Comparison of ENCODE assay signal across 8 cellular contexts in genomic region chr1:205812271-205812877, GRCh38. TPM values are rescaled to one million over a fixed set of nuclear protein-coding genes. Genes with fewer than 3 reads are reported as not detected.
DNase-seq lines count a peak whose midpoint lies in the region; TF ChIP-seq lines count a peak whose summit lies in the region.

No MANE protein-coding gene starts in this region.

- peak overlapping the region in 1 of 2 experiments; percentile 62 for H3K4ac ChIP-seq in mesenchymal stem cell (ENCODE audit: low read depth in 1 of 2, low read length in 2 of 2)

- TF ChIP-seq EP300 in SK-N-SH (IDR thresholded peaks at IDR 0.05; ENCODE audit: borderline replicate concordance in 1 of 2, low read depth in 1 of 2, low read length in 1 of 2): no peak

- POLR2A ChIA-PET in CD8-positive, alpha-beta memory T cell (lab: Charles Lee): interaction anchor here (0.7 to 2.4 kb wide), 3 partner anchors 9 to 75 kb away, joined by 3 to 8 read pairs (median 5); partner anchors contain the start of gene PM20D1
- POLR2A ChIA-PET in SK-N-SH (lab: Yijun Ruan, JAX): interaction anchor here (1.4 kb wide), 1 partner anchor 38 kb away, joined by 4 read pairs; the partner anchor contains the start of gene PM20D1

- H3K9me3 Mint-ChIP-seq in CD8-positive, alpha-beta memory T cell: no peaks in the 10 kb centered on the region

- no peak overlapping the region for H4K8ac ChIP-seq in mesenchymal stem cell (ENCODE audit: low read length)

- no peaks in the 10 kb centered on the region for H3K9me3 ChIP-seq in CD8-positive, alpha-beta memory T cell (ENCODE audit: low read length)
- H3K9me3 ChIP-seq in HAP-1: no peaks in the 10 kb centered on the region
- no peaks in the 10 kb centered on the region for H3K9me3 ChIP-seq in SK-N-SH
- H3K9me3 ChIP-seq in effector memory CD4-positive, alpha-beta T cell (ENCODE audit: control insufficient read depth, low read length): no peaks in the 10 kb centered on the region
- H3K9me3 ChIP-seq in mesenchymal stem cell (ENCODE audit: control insufficient read depth, low read length): no peaks in the 10 kb centered on the region

- H3K23ac ChIP-seq in mesenchymal stem cell (ENCODE audit: low read length in 2 of 2): peak overlapping the region in 1 of 2 experiments; percentile 56

- H3K27me3 Mint-ChIP-seq in CD8-positive, alpha-beta memory T cell: no peaks in the 10 kb centered on the region

- 8% methylated on average over 8 of the region's 16 CpGs for WGBS in SK-N-SH (ENCODE audit: low lambda C conversion rate)
- WGBS in mesenchymal stem cell: under 1% methylated on average over 12 of the region's 16 CpGs

- no peak overlapping the region for H3K14ac ChIP-seq in mesenchymal stem cell (ENCODE audit: low read length in 2 of 2)

- DNase-seq in CD8-positive, alpha-beta memory T cell: peak in 2 of 5 donors; percentile 7 to 21
- DNase-seq in HAP-1 (ENCODE audit: low spot score in 2 of 2): peak; percentile 48 to 66
- DNase-seq in SK-N-SH: peak; percentile 82
- no peak for DNase-seq in effector memory CD4-positive, alpha-beta T cell
- peak; percentile 55 for DNase-seq in mesenchymal stem cell
- no peak for DNase-seq in NOMO-1 treated with dmso at 0.1 percent for 144 hours (lab: John Stamatoyannopoulos, UW; ENCODE audit: unreplicated experiment)
- no peak for DNase-seq in NCI-H774 (lab: John Stamatoyannopoulos, UW)

- peak overlapping the region; percentile 89 for H3K4me3 ChIP-seq in CD8-positive, alpha-beta memory T cell (ENCODE audit: low read length)
- peak overlapping the region; percentile 94 for H3K4me3 ChIP-seq in HAP-1
- peak overlapping the region; percentile 77 to 94 for H3K4me3 ChIP-seq in SK-N-SH (ENCODE audit: low read depth in 2 of 2, low read length in 1 of 2)
- H3K4me3 ChIP-seq in effector memory CD4-positive, alpha-beta T cell (ENCODE audit: insufficient read depth, low read depth, low read length, poor library complexity, severe bottlenecking): peak overlapping the region; percentile 82
- peak overlapping the region; percentile 81 to 91 for H3K4me3 ChIP-seq in mesenchymal stem cell (ENCODE audit: insufficient read depth in 1 of 2, low read depth in 1 of 2, low read length in 2 of 2)

- peak overlapping the region; percentile 88; the same call in 1 of the 2 replicates for H2AFZ ChIP-seq in SK-N-SH (ENCODE audit: low read depth)
- peak overlapping the region; percentile 94 for H2AFZ ChIP-seq in mesenchymal stem cell (ENCODE audit: low read depth, low read length)

- H3K36me3 ChIP-seq in CD8-positive, alpha-beta memory T cell (ENCODE audit: insufficient read depth, low read length): no peaks in the 10 kb centered on the region
- H3K36me3 ChIP-seq in HAP-1 (replicated peaks) (peaks cover 17% of the 10 kb centered on the region), SK-N-SH (replicated peaks in 1 of 2; ENCODE audit: control insufficient read depth in 1 of 2, insufficient read depth in 2 of 2, low read length in 1 of 2) (peaks cover 0 to 20% of the 10 kb centered on the region in 2 experiments), mesenchymal stem cell (ENCODE audit: control insufficient read depth in 1 of 2, insufficient read depth in 2 of 2, low read depth in 1 of 2, low read length in 2 of 2) (peaks cover 14 to 17% of the 10 kb centered on the region in 2 experiments)
- H3K36me3 ChIP-seq in effector memory CD4-positive, alpha-beta T cell (ENCODE audit: control insufficient read depth, insufficient read depth, low read length): peaks cover 8% of the 10 kb centered on the region

- no peak overlapping the region for H2AK5ac ChIP-seq in mesenchymal stem cell (ENCODE audit: low read length, severe bottlenecking)

- peak overlapping the region; percentile 50 for H2BK120ac ChIP-seq in mesenchymal stem cell (ENCODE audit: low read depth, low read length)

- peak overlapping the region; percentile 33 for H2BK5ac ChIP-seq in mesenchymal stem cell (ENCODE audit: low read depth, low read length, poor library complexity, severe bottlenecking)

- no peak for TF ChIP-seq RAD21 in SK-N-SH (IDR thresholded peaks at IDR 0.05; ENCODE audit: low read length)

- no peak overlapping the region for H2BK12ac ChIP-seq in mesenchymal stem cell (ENCODE audit: low read length in 2 of 2)

- H2BK15ac ChIP-seq in mesenchymal stem cell (ENCODE audit: low read depth, poor library complexity, severe bottlenecking): no peak overlapping the region

- in situ Hi-C loops in HAP-1 (cut with MboI; ENCODE audit: low sequenced_read_pairs): no loop called here

- H3K27ac Mint-ChIP-seq in CD8-positive, alpha-beta memory T cell: peak overlapping the region; percentile 81 to 96 (median 89)

- H3K9ac ChIP-seq in SK-N-SH: peak overlapping the region; percentile 74
- peak overlapping the region; percentile 86 for H3K9ac ChIP-seq in mesenchymal stem cell (ENCODE audit: low read length)

- H3K79me2 ChIP-seq in SK-N-SH (ENCODE audit: insufficient read depth): peaks cover 19% of the 10 kb centered on the region; the same call in 1 of the 2 replicates

- peak overlapping the region; percentile 52 for H4K91ac ChIP-seq in mesenchymal stem cell (ENCODE audit: low read length)

- no peaks in the 10 kb centered on the region for H3K9me2 ChIP-seq in SK-N-SH

- H3K27ac ChIP-seq in CD8-positive, alpha-beta memory T cell (ENCODE audit: low read depth, low read length): peak overlapping the region; percentile 65
- H3K27ac ChIP-seq in SK-N-SH (ENCODE audit: low read depth in 2 of 2, low read length in 1 of 2) (peak overlapping the region; percentile 44 to 84; a peak in 3 of 4 replicates), mesenchymal stem cell (ENCODE audit: low read length, poor library complexity, severe bottlenecking) (no peak overlapping the region), temporal lobe (ENCODE audit: low read depth, low read length) (peak overlapping the region; percentile 84)
- H3K27ac ChIP-seq in effector memory CD4-positive, alpha-beta T cell (ENCODE audit: insufficient read depth, low read length, poor library complexity, severe bottlenecking): peak overlapping the region; percentile 67

- no peaks in the 10 kb centered on the region for H3F3A ChIP-seq in SK-N-SH (replicated peaks; ENCODE audit: insufficient read depth)

- H3K4me1 Mint-ChIP-seq in CD8-positive, alpha-beta memory T cell: peaks cover 54 to 67% (median 58%) of the 10 kb centered on the region in 3 donors

- H3K4me2 ChIP-seq in SK-N-SH (peak overlapping the region; percentile 95), mesenchymal stem cell (ENCODE audit: low read length, poor library complexity, severe bottlenecking) (peak overlapping the region; percentile 78)

- H3K18ac ChIP-seq in mesenchymal stem cell (ENCODE audit: low read depth in 1 of 2, low read length in 2 of 2): peak overlapping the region; percentile 70 to 95

- H3K27me3 ChIP-seq in CD8-positive, alpha-beta memory T cell (ENCODE audit: insufficient read depth, low read length, poor library complexity, severe bottlenecking): peaks cover 3% of the 10 kb centered on the region
- H3K27me3 ChIP-seq in HAP-1 (ENCODE audit: low read depth): no peaks in the 10 kb centered on the region
- H3K27me3 ChIP-seq in SK-N-SH (ENCODE audit: insufficient read depth): no peaks in the 10 kb centered on the region
- H3K27me3 ChIP-seq in effector memory CD4-positive, alpha-beta T cell (replicated peaks; ENCODE audit: control insufficient read depth, insufficient read depth, low read length, poor library complexity, severe bottlenecking): no peaks in the 10 kb centered on the region
- H3K27me3 ChIP-seq in mesenchymal stem cell (ENCODE audit: control insufficient read depth in 1 of 2, insufficient read depth in 1 of 2, low read length in 2 of 2): peaks cover 0 to 3% of the 10 kb centered on the region in 2 experiments

- H4K20me1 ChIP-seq in SK-N-SH (ENCODE audit: insufficient read depth): no peaks in the 10 kb centered on the region

- H3K4me1 ChIP-seq in CD8-positive, alpha-beta memory T cell (ENCODE audit: insufficient read depth, low read length): peaks cover 51% of the 10 kb centered on the region
- H3K4me1 ChIP-seq in HAP-1 (peaks cover 12% of the 10 kb centered on the region), SK-N-SH (ENCODE audit: control insufficient read depth in 1 of 2, insufficient read depth in 2 of 2, low read depth in 1 of 2, low read length in 1 of 2) (peaks cover 5 to 38% of the 10 kb centered on the region in 2 experiments; a peak in 2 of 4 replicates), mesenchymal stem cell (ENCODE audit: control insufficient read depth, insufficient read depth, low read depth, low read length) (peaks cover 16% of the 10 kb centered on the region)
- peaks cover 22% of the 10 kb centered on the region for H3K4me1 ChIP-seq in effector memory CD4-positive, alpha-beta T cell (ENCODE audit: control insufficient read depth, insufficient read depth, low read length, poor library complexity, severe bottlenecking)

- peak overlapping the region; percentile 86 to 95 (median 93) for H3K4me3 Mint-ChIP-seq in CD8-positive, alpha-beta memory T cell

- H3K79me1 ChIP-seq in mesenchymal stem cell (replicated peaks; ENCODE audit: low read length, poor library complexity, severe bottlenecking): peaks cover 31% of the 10 kb centered on the region

- CTCF ChIA-PET in CD8-positive, alpha-beta memory T cell (lab: Charles Lee): interaction anchor here (0.7 to 1.2 kb wide), 2 partner anchors 21 to 165 kb away, joined by 3 to 4 read pairs; no protein-coding TSS in a partner anchor
- CTCF ChIA-PET in SK-N-SH (lab: Yijun Ruan, JAX): interaction anchor here (1.0 to 4.8 kb wide), 5 partner anchors 16 to 165 kb away, joined by 4 to 39 read pairs (median 14); no protein-coding TSS in a partner anchor

- H3K36me3 Mint-ChIP-seq in CD8-positive, alpha-beta memory T cell: peaks cover 10 to 34% (median 10%) of the 10 kb centered on the region in 3 donors

- TF ChIP-seq CTCF in SK-N-SH (IDR thresholded peaks at IDR 0.05): no peak

RNA-seq across cellular contexts. Expression of gene SLC41A1, which starts 0.6 kb away (rescaled TPM):
- total RNA-seq in CD8-positive, alpha-beta memory T cell: 10 to 100 TPM; 24.1 to 27.6 TPM
- 16.5 TPM for polyA plus RNA-seq in CD8-positive, alpha-beta memory T cell
- polyA plus RNA-seq in SK-N-SH (2012; rRNA removed): 18.3 and 25.1 TPM in 2 replicates
- polyA plus RNA-seq in SK-N-SH (2012; cell fraction: cytosol; rRNA removed): 16.6 and 18.3 TPM in 2 replicates
- polyA plus RNA-seq in SK-N-SH (2012; cell fraction: nucleus; rRNA removed): 17.8 and 28.3 TPM in 2 replicates
- 22.0 TPM for polyA plus RNA-seq in mesenchymal stem cell (2013, experiment 1 of 2)
- 21.4 TPM for polyA plus RNA-seq in mesenchymal stem cell (2013, experiment 2 of 2)
- total RNA-seq in temporal lobe: 9.1 TPM

RNA-seq across cellular contexts. Expression of gene RAB29, which starts 37.1 kb away (rescaled TPM):
- 10 to 100 TPM; 37.1 to 39.7 TPM for total RNA-seq in CD8-positive, alpha-beta memory T cell
- 169 TPM for polyA plus RNA-seq in CD8-positive, alpha-beta memory T cell
- 9.2 and 9.8 TPM in 2 replicates for polyA plus RNA-seq in SK-N-SH (2012; rRNA removed)
- polyA plus RNA-seq in SK-N-SH (2012; cell fraction: cytosol; rRNA removed): 9.0 and 11.1 TPM in 2 replicates
- polyA plus RNA-seq in SK-N-SH (2012; cell fraction: nucleus; rRNA removed): 9.0 and 12.2 TPM in 2 replicates
- polyA plus RNA-seq in mesenchymal stem cell (2013, experiment 1 of 2): 28.0 TPM
- 29.2 TPM for polyA plus RNA-seq in mesenchymal stem cell (2013, experiment 2 of 2)
- total RNA-seq in temporal lobe: 6.4 TPM

RNA-seq across cellular contexts. Expression of gene PM20D1, which starts 37.6 kb away (rescaled TPM):
- under 1 TPM; 0.31 to 0.38 TPM for total RNA-seq in CD8-positive, alpha-beta memory T cell
- 2.6 TPM for polyA plus RNA-seq in CD8-positive, alpha-beta memory T cell
- not detected in 2 replicates for polyA plus RNA-seq in SK-N-SH (2012; rRNA removed)
- polyA plus RNA-seq in SK-N-SH (2012; cell fraction: cytosol; rRNA removed): 0.03 TPM in 2 replicates
- 0.08 TPM in 1 of 2 replicates, not detected in the other for polyA plus RNA-seq in SK-N-SH (2012; cell fraction: nucleus; rRNA removed)
- not detected for polyA plus RNA-seq in mesenchymal stem cell (2013, experiment 1 of 2)
- polyA plus RNA-seq in mesenchymal stem cell (2013, experiment 2 of 2): not detected
- total RNA-seq in temporal lobe: under 0.01 TPM

Comparison
In these comparisons a context has a peak if more than half of its experiments do, and no peak if none do; other contexts are left out.
1. DNase-seq: peak in HAP-1 (2 of 2), SK-N-SH (single experiment) and mesenchymal stem cell (single experiment); none in effector memory CD4-positive, alpha-beta T cell (0 of 3), NOMO-1 treated with dmso at 0.1 percent for 144 hours (single experiment) and NCI-H774 (single experiment).
2. Peak in every context shown above with its lines, with median percentiles within 50 percentile points of each other: H3K4me3 ChIP-seq.